ENCODE assay signal across 11 cellular contexts in genomic region chr14:105015905-105016304, GRCh38. TPM values are rescaled to one million over a fixed set of nuclear protein-coding genes. Genes with fewer than 3 reads are reported as not detected.
DNase-seq lines count a peak whose midpoint lies in the region; ATAC-seq, FAIRE-seq and TF ChIP-seq lines count a peak whose summit lies in the region.
"Had no signal": no experiment of that assay in that cellular context is flagged by ENCODE, and none has a peak within 500 bp of the region (broad histone marks: within the 10 kb centered on the region; RNA-seq: fewer than 3 reads in every experiment).

No MANE protein-coding gene starts in this region.

- no peak for FAIRE-seq in HepG2 (lab: Jason Lieb, UNC)

- H3K4me3 Mint-ChIP-seq in glutamatergic neuron (ENCODE audit: unreplicated experiment) = peak overlapping the region; percentile 52

- H2AFZ ChIP-seq in HepG2 (ENCODE audit: low read length) = no peak overlapping the region
- H2AFZ ChIP-seq: GM23248 had no signal

- no peak for TF ChIP-seq CTCF in HepG2 (CRISPR knock-in tag; IDR thresholded peaks at IDR 0.05)
- no peak for TF ChIP-seq CTCF in right lobe of liver (IDR thresholded peaks at IDR 0.05)
- TF ChIP-seq CTCF in RWPE2 (IDR thresholded peaks at IDR 0.05; ENCODE audit: poor library complexity, severe bottlenecking) = no peak
- no peak for TF ChIP-seq CTCF in glutamatergic neuron (IDR thresholded peaks at IDR 0.05; ENCODE audit: partially characterized antibody, unreplicated experiment)

- peaks cover 30% of the 10 kb centered on the region for H4K20me1 ChIP-seq in HepG2 (ENCODE audit: insufficient read depth, low read length)

- no peak overlapping the region for H3K9ac ChIP-seq in HepG2 (ENCODE audit: insufficient read depth, low read depth, low read length)
- H3K9ac ChIP-seq: GM23248 had no signal

- 92% methylated on average over 6 of the region's 6 CpGs for WGBS in HepG2 (ENCODE audit: low lambda C conversion rate)
- WGBS in right lobe of liver (ENCODE audit: insufficient coverage, low coverage, low lambda C conversion rate, missing lambda C conversion rate) = 56% methylated on average over 3 of the region's 6 CpGs

- peaks cover 17% of the 10 kb centered on the region for H3K9me3 Mint-ChIP-seq in glutamatergic neuron (ENCODE audit: unreplicated experiment)

- peaks cover 63% of the 10 kb centered on the region for H3K4me1 Mint-ChIP-seq in glutamatergic neuron (ENCODE audit: low read depth, unreplicated experiment)

- H3K36me3 Mint-ChIP-seq in glutamatergic neuron (ENCODE audit: unreplicated experiment) = no peaks in the 10 kb centered on the region

- ATAC-seq in HepG2 (no peak), right lobe of liver (no peak), RWPE2 (ENCODE audit: low read depth) (no peak), GM18520 (IDR thresholded peaks at IDR 0.05; ENCODE audit: unreplicated experiment) (no peak), HG03460 (IDR thresholded peaks at IDR 0.05; ENCODE audit: unreplicated experiment) (no peak)

- CTCF ChIA-PET in HepG2 (lab: Yijun Ruan, JAX; ENCODE audit: low intra/inter-chr PET ratio, low total read pairs) = no interaction called here

- 0 out of 2 replicates have a peak overlapping the region, but pooled peaks have one; percentile 18 for H3K4me2 ChIP-seq in HepG2 (ENCODE audit: low read depth, low read length)

- peaks cover 12% of the 10 kb centered on the region for H3K27me3 Mint-ChIP-seq in glutamatergic neuron (ENCODE audit: unreplicated experiment)

- no peak for TF ChIP-seq EP300 in HepG2 (IDR thresholded peaks at IDR 0.05; ENCODE audit: low read depth in 2 of 2, low read length in 2 of 2)
- TF ChIP-seq EP300 in HepG2 (CRISPR knock-in tag; IDR thresholded peaks at IDR 0.05; ENCODE audit: borderline replicate concordance) = no peak

- intact Hi-C loops in HepG2 (cut with micrococcal nuclease; ENCODE audit: unreplicated experiment) = no loop called here
- intact Hi-C loops in right lobe of liver (cut with DNase I) = no loop called here

- H3K27ac ChIP-seq in HepG2 (ENCODE audit: extremely low read length, insufficient read depth, low read length) (no peak overlapping the region), right lobe of liver (no peak overlapping the region), RWPE2 (ENCODE audit: poor library complexity, severe bottlenecking) (peak overlapping the region; percentile 100)
- H3K27ac ChIP-seq: GM23248 had no signal

- in situ Hi-C loops in HepG2 (cut with HindIII; ENCODE audit: extremely low pct_ligation_motif_present, low pct_unique_long_range_greater_than_20kb) = no loop called here

- BruUV-seq in HepG2 (replicated peaks; lab: Mats Ljungman, UMichigan) = no TSS peak

- no peak for DNase-seq in HepG2 (ENCODE audit: low spot score)
- no peak for DNase-seq in right lobe of liver
- DNase-seq in RWPE2 (ENCODE audit: low spot score) = no peak
- DNase-seq in glutamatergic neuron = no peak
- DNase-seq in dedifferentiated amniotic fluid mesenchymal stem cell (ENCODE audit: extremely low spot score) = no peak
- DNase-seq in NCI-H774 (lab: John Stamatoyannopoulos, UW) = no peak
- DNase-seq: activated effector memory CD4-positive, alpha-beta T cell treated with anti-CD3 and anti-CD28 coated beads, Interleukin-2, amount 50 U/mL, for 16 hours; GM23248; NCI-H187 had no signal

- no peaks in the 10 kb centered on the region; a peak in 1 of 5 replicates for H3K27me3 ChIP-seq in HepG2 (ENCODE audit: control insufficient read depth in 1 of 2, insufficient read depth in 2 of 2, low read length in 2 of 2)
- H3K27me3 ChIP-seq in right lobe of liver = no peaks in the 10 kb centered on the region
- no peaks in the 10 kb centered on the region for H3K27me3 ChIP-seq in RWPE2 (ENCODE audit: insufficient read depth, poor library complexity, severe bottlenecking)

- H3K4me3 ChIP-seq in HepG2 (replicated peaks in 1 of 3; ENCODE audit: insufficient read depth in 1 of 3, low read depth in 2 of 3, low read length in 3 of 3) (no peak overlapping the region), right lobe of liver (no peak overlapping the region), RWPE2 (ENCODE audit: severe bottlenecking) (no peak overlapping the region)
- H3K4me3 ChIP-seq: GM23248 had no signal

- H3K79me2 ChIP-seq in HepG2 (ENCODE audit: insufficient read depth, low read length) = peaks cover 89% of the 10 kb centered on the region

- POLR2A ChIA-PET in HepG2 (lab: Yijun Ruan, JAX) = no interaction called here

- peak overlapping the region; percentile 69 for H3K27ac Mint-ChIP-seq in glutamatergic neuron (ENCODE audit: unreplicated experiment)

- no peak for TF ChIP-seq RAD21 in HepG2 (CRISPR knock-in tag; IDR thresholded peaks at IDR 0.05)

- H3K36me3 ChIP-seq in HepG2 (replicated peaks in 1 of 2; ENCODE audit: control insufficient read depth in 1 of 2, insufficient read depth in 2 of 2, low read length in 2 of 2) = peaks cover 11 to 16% of the 10 kb centered on the region in 2 experiments; a peak in 4 of 5 replicates
- H3K36me3 ChIP-seq in right lobe of liver = peaks cover 0 to 5% (median 1%) of the 10 kb centered on the region in 4 donors
- peaks cover 92% of the 10 kb centered on the region for H3K36me3 ChIP-seq in RWPE2 (ENCODE audit: low read depth)

- H3K9me3 ChIP-seq in HepG2 (ENCODE audit: low read length) (no peaks in the 10 kb centered on the region), right lobe of liver (no peaks in the 10 kb centered on the region), RWPE2 (ENCODE audit: severe bottlenecking) (no peaks in the 10 kb centered on the region)

- H3K4me1 ChIP-seq in HepG2 (ENCODE audit: insufficient read depth, low read length) = peaks cover 62% of the 10 kb centered on the region
- H3K4me1 ChIP-seq in right lobe of liver = peaks cover 0 to 3% (median 0%) of the 10 kb centered on the region in 4 donors
- H3K4me1 ChIP-seq in RWPE2 (ENCODE audit: insufficient read depth, poor library complexity, severe bottlenecking) = peaks cover 60% of the 10 kb centered on the region

- TF ChIP-seq POLR2A in HepG2 (IDR thresholded peaks at IDR 0.05; ENCODE audit: insufficient read depth in 1 of 2, low read depth in 2 of 2, low read length in 2 of 2) = no peak
- no peak for TF ChIP-seq POLR2A in right lobe of liver (IDR thresholded peaks at IDR 0.05)

RNA-seq across cellular contexts. Expression of gene CDCA4, which starts 5.0 kb away (rescaled TPM):
- total RNA-seq in HepG2 (2016; rRNA removed; fragmentation: Illumina TruSeq; extraction: Trizol) (42.1 and 43.1 TPM in 2 replicates), right lobe of liver (1 to 10 TPM in 5 of 6 experiments, under 1 TPM in 1; 0.90 to 3.5 (median 1.7) TPM), glutamatergic neuron (ENCODE audit: unreplicated experiment) (23.2 TPM)
- 9.0 and 12.4 TPM in 2 replicates for total RNA-seq in HepG2 (2016; cell fraction: cytosol; rRNA removed; fragmentation: Illumina TruSeq; extraction: Trizol; ENCODE audit: low read depth)
- total RNA-seq in HepG2 (2016; cell fraction: insoluble cytoplasmic fraction; rRNA removed; fragmentation: Illumina TruSeq; extraction: Trizol) = 41.3 and 41.8 TPM in 2 replicates
- 34.3 and 35.7 TPM in 2 replicates for total RNA-seq in HepG2 (2016; cell fraction: membrane; rRNA removed; fragmentation: Illumina TruSeq; extraction: Trizol)
- total RNA-seq in HepG2 (2016; cell fraction: nucleus; rRNA removed; fragmentation: Illumina TruSeq; extraction: Trizol) = 19.4 and 21.5 TPM in 2 replicates
- polyA plus RNA-seq in HepG2 (2011; rRNA removed) = 17.7 and 19.7 TPM in 2 replicates
- polyA plus RNA-seq in HepG2 (2011; cell fraction: cytosol; rRNA removed) = 13.7 and 20.7 TPM in 2 replicates
- polyA plus RNA-seq in HepG2 (2011; cell fraction: nucleus; rRNA removed) = 8.9 and 10.9 TPM in 2 replicates
- 11.9 and 18.4 TPM in 2 replicates for polyA plus RNA-seq in HepG2 (2012)
- polyA plus RNA-seq in HepG2 (2016; cell fraction: cytosol; fragmentation: Illumina TruSeq; extraction: Trizol; ENCODE audit: low read depth) = 7.6 and 8.1 TPM in 2 replicates
- polyA plus RNA-seq in HepG2 (2016; cell fraction: insoluble cytoplasmic fraction; fragmentation: Illumina TruSeq; extraction: Trizol; ENCODE audit: low read depth) = 44.8 and 50.0 TPM in 2 replicates
- polyA plus RNA-seq in HepG2 (2016; cell fraction: membrane; fragmentation: Illumina TruSeq; extraction: Trizol; ENCODE audit: low read depth) = 24.5 and 25.1 TPM in 2 replicates
- 33.7 and 34.8 TPM in 2 replicates for polyA plus RNA-seq in HepG2 (2016; cell fraction: nucleus; fragmentation: Illumina TruSeq; extraction: Trizol; ENCODE audit: insufficient read depth, low read depth)
- 30.0 and 31.4 TPM in 2 replicates for polyA minus RNA-seq in HepG2 (2011; rRNA and poly(A)+ RNA removed; ENCODE audit: low replicate concordance)
- 11.2 and 15.5 TPM in 2 replicates for polyA minus RNA-seq in HepG2 (2011; cell fraction: cytosol; rRNA and poly(A)+ RNA removed)
- polyA minus RNA-seq in HepG2 (2011; cell fraction: nucleus; rRNA and poly(A)+ RNA removed) = 6.6 and 8.0 TPM in 2 replicates

RNA-seq across cellular contexts. Expression of gene CLBA1, which starts 30.3 kb away (rescaled TPM):
- total RNA-seq in HepG2 (2016; rRNA removed; fragmentation: Illumina TruSeq; extraction: Trizol) (1.4 and 1.5 TPM in 2 replicates), right lobe of liver (1 to 10 TPM; 1.5 to 3.3 (median 2.5) TPM), glutamatergic neuron (ENCODE audit: unreplicated experiment) (5.9 TPM)
- 0.44 and 0.71 TPM in 2 replicates for total RNA-seq in HepG2 (2016; cell fraction: cytosol; rRNA removed; fragmentation: Illumina TruSeq; extraction: Trizol; ENCODE audit: low read depth)
- 1.4 and 1.7 TPM in 2 replicates for total RNA-seq in HepG2 (2016; cell fraction: insoluble cytoplasmic fraction; rRNA removed; fragmentation: Illumina TruSeq; extraction: Trizol)
- 0.99 and 1.0 TPM in 2 replicates for total RNA-seq in HepG2 (2016; cell fraction: membrane; rRNA removed; fragmentation: Illumina TruSeq; extraction: Trizol)
- total RNA-seq in HepG2 (2016; cell fraction: nucleus; rRNA removed; fragmentation: Illumina TruSeq; extraction: Trizol) = 1.7 and 2.1 TPM in 2 replicates
- polyA plus RNA-seq in HepG2 (2011; rRNA removed) = 1.2 and 1.3 TPM in 2 replicates
- polyA plus RNA-seq in HepG2 (2011; cell fraction: cytosol; rRNA removed) = 0.75 and 0.95 TPM in 2 replicates
- polyA plus RNA-seq in HepG2 (2011; cell fraction: nucleus; rRNA removed) = 2.8 and 3.0 TPM in 2 replicates
- polyA plus RNA-seq in HepG2 (2012) = 0.49 and 0.51 TPM in 2 replicates
- 0.28 and 0.33 TPM in 2 replicates for polyA plus RNA-seq in HepG2 (2016; cell fraction: cytosol; fragmentation: Illumina TruSeq; extraction: Trizol; ENCODE audit: low read depth)
- 1.3 and 1.7 TPM in 2 replicates for polyA plus RNA-seq in HepG2 (2016; cell fraction: insoluble cytoplasmic fraction; fragmentation: Illumina TruSeq; extraction: Trizol; ENCODE audit: low read depth)
- polyA plus RNA-seq in HepG2 (2016; cell fraction: membrane; fragmentation: Illumina TruSeq; extraction: Trizol; ENCODE audit: low read depth) = 0.65 and 0.66 TPM in 2 replicates
- 1.8 and 3.1 TPM in 2 replicates for polyA plus RNA-seq in HepG2 (2016; cell fraction: nucleus; fragmentation: Illumina TruSeq; extraction: Trizol; ENCODE audit: insufficient read depth, low read depth)
- 0.44 and 7.1 TPM in 2 replicates for polyA minus RNA-seq in HepG2 (2011; rRNA and poly(A)+ RNA removed; ENCODE audit: low replicate concordance)
- 1.1 TPM in 1 of 2 replicates, not detected in the other for polyA minus RNA-seq in HepG2 (2011; cell fraction: cytosol; rRNA and poly(A)+ RNA removed)
- 0.90 and 1.1 TPM in 2 replicates for polyA minus RNA-seq in HepG2 (2011; cell fraction: nucleus; rRNA and poly(A)+ RNA removed)

RNA-seq across cellular contexts. Expression of gene AHNAK2, which starts 37.7 kb away (rescaled TPM):
- total RNA-seq in HepG2 (2016; rRNA removed; fragmentation: Illumina TruSeq; extraction: Trizol) = 0.15 and 0.18 TPM in 2 replicates
- not detected in 2 replicates for total RNA-seq in HepG2 (2016; cell fraction: cytosol; rRNA removed; fragmentation: Illumina TruSeq; extraction: Trizol; ENCODE audit: low read depth)
- total RNA-seq in HepG2 (2016; cell fraction: insoluble cytoplasmic fraction; rRNA removed; fragmentation: Illumina TruSeq; extraction: Trizol) = 0.10 and 0.11 TPM in 2 replicates
- total RNA-seq in HepG2 (2016; cell fraction: membrane; rRNA removed; fragmentation: Illumina TruSeq; extraction: Trizol) = 0.06 and 0.07 TPM in 2 replicates
- 0.53 and 0.68 TPM in 2 replicates for total RNA-seq in HepG2 (2016; cell fraction: nucleus; rRNA removed; fragmentation: Illumina TruSeq; extraction: Trizol)
- 0.10 and 0.11 TPM in 2 replicates for polyA plus RNA-seq in HepG2 (2011; rRNA removed)
- 0.08 and 0.09 TPM in 2 replicates for polyA plus RNA-seq in HepG2 (2011; cell fraction: cytosol; rRNA removed)
- polyA plus RNA-seq in HepG2 (2011; cell fraction: nucleus; rRNA removed) = 0.28 and 0.37 TPM in 2 replicates
- 0.04 TPM in 2 replicates for polyA plus RNA-seq in HepG2 (2012)
- polyA plus RNA-seq in HepG2 (2016; cell fraction: cytosol; fragmentation: Illumina TruSeq; extraction: Trizol; ENCODE audit: low read depth) = not detected in 2 replicates
- polyA plus RNA-seq in HepG2 (2016; cell fraction: insoluble cytoplasmic fraction; fragmentation: Illumina TruSeq; extraction: Trizol; ENCODE audit: low read depth) = 0.07 and 0.11 TPM in 2 replicates
- not detected in 2 replicates for polyA plus RNA-seq in HepG2 (2016; cell fraction: membrane; fragmentation: Illumina TruSeq; extraction: Trizol; ENCODE audit: low read depth)
- polyA plus RNA-seq in HepG2 (2016; cell fraction: nucleus; fragmentation: Illumina TruSeq; extraction: Trizol; ENCODE audit: insufficient read depth, low read depth) = 0.57 and 0.65 TPM in 2 replicates
- 0.34 and 31.9 TPM in 2 replicates for polyA minus RNA-seq in HepG2 (2011; rRNA and poly(A)+ RNA removed; ENCODE audit: low replicate concordance)
- polyA minus RNA-seq in HepG2 (2011; cell fraction: cytosol; rRNA and poly(A)+ RNA removed) = 0.30 and 0.35 TPM in 2 replicates
- polyA minus RNA-seq in HepG2 (2011; cell fraction: nucleus; rRNA and poly(A)+ RNA removed) = 0.39 and 0.62 TPM in 2 replicates
- total RNA-seq in right lobe of liver = 10 to 100 TPM in 1 of 6 experiments, 1 to 10 TPM in 5; 2.1 to 12.2 (median 4.6) TPM
- total RNA-seq in glutamatergic neuron (ENCODE audit: unreplicated experiment) = 44.8 TPM

RNA-seq across cellular contexts. Expression of gene GPR132, which starts 49.3 kb away (rescaled TPM):
- not detected in 2 replicates for total RNA-seq in HepG2 (2016; rRNA removed; fragmentation: Illumina TruSeq; extraction: Trizol)
- total RNA-seq in HepG2 (2016; cell fraction: cytosol; rRNA removed; fragmentation: Illumina TruSeq; extraction: Trizol; ENCODE audit: low read depth) = not detected in 2 replicates
- total RNA-seq in HepG2 (2016; cell fraction: insoluble cytoplasmic fraction; rRNA removed; fragmentation: Illumina TruSeq; extraction: Trizol) = not detected in 2 replicates
- total RNA-seq in HepG2 (2016; cell fraction: membrane; rRNA removed; fragmentation: Illumina TruSeq; extraction: Trizol) = not detected in 2 replicates
- total RNA-seq in HepG2 (2016; cell fraction: nucleus; rRNA removed; fragmentation: Illumina TruSeq; extraction: Trizol) = not detected in 2 replicates
- not detected in 2 replicates for polyA plus RNA-seq in HepG2 (2011; rRNA removed)
- not detected in 2 replicates for polyA plus RNA-seq in HepG2 (2011; cell fraction: cytosol; rRNA removed)
- 0.05 TPM in 1 of 2 replicates, not detected in the other for polyA plus RNA-seq in HepG2 (2011; cell fraction: nucleus; rRNA removed)
- not detected in 2 replicates for polyA plus RNA-seq in HepG2 (2012)
- polyA plus RNA-seq in HepG2 (2016; cell fraction: cytosol; fragmentation: Illumina TruSeq; extraction: Trizol; ENCODE audit: low read depth) = not detected in 2 replicates
- polyA plus RNA-seq in HepG2 (2016; cell fraction: insoluble cytoplasmic fraction; fragmentation: Illumina TruSeq; extraction: Trizol; ENCODE audit: low read depth) = not detected in 2 replicates
- not detected in 2 replicates for polyA plus RNA-seq in HepG2 (2016; cell fraction: membrane; fragmentation: Illumina TruSeq; extraction: Trizol; ENCODE audit: low read depth)
- not detected in 2 replicates for polyA plus RNA-seq in HepG2 (2016; cell fraction: nucleus; fragmentation: Illumina TruSeq; extraction: Trizol; ENCODE audit: insufficient read depth, low read depth)
- polyA minus RNA-seq in HepG2 (2011; rRNA and poly(A)+ RNA removed; ENCODE audit: low replicate concordance) = 0.09 TPM in 1 of 2 replicates, not detected in the other
- not detected in 2 replicates for polyA minus RNA-seq in HepG2 (2011; cell fraction: cytosol; rRNA and poly(A)+ RNA removed)
- polyA minus RNA-seq in HepG2 (2011; cell fraction: nucleus; rRNA and poly(A)+ RNA removed) = not detected in 2 replicates
- total RNA-seq in right lobe of liver = under 1 TPM; 0.11 to 0.84 (median 0.39) TPM
- total RNA-seq in glutamatergic neuron (ENCODE audit: unreplicated experiment) = not detected
- total RNA-seq: GM23248 had no signal
- polyA plus RNA-seq: GM23248 had no signal
